Comparison of ENCODE assay signal across 21 cellular contexts in genomic region chr10:89280501-89280900, GRCh38.
"Had no signal": no experiment of that assay in that cellular context is flagged by ENCODE, and none has a peak within 500 bp of the region (broad histone marks: within the 10 kb centered on the region; RNA-seq: fewer than 3 reads in every experiment).

No MANE protein-coding gene starts in this region.

- H3K27ac ChIP-seq: colonic mucosa, parathyroid adenoma, SJSA1 had no signal

- H3K4me3 Mint-ChIP-seq: activated naive CD4-positive, alpha-beta T cell treated with anti-CD3 and anti-CD28 coated beads for 36 hours; activated naive CD8-positive, alpha-beta T cell treated with anti-CD3 and anti-CD28 coated beads, Interleukin-2, amount 50 U/mL, for 24 hours; activated T-helper 17 cell treated with anti-CD3 and anti-CD28 coated beads, Interleukin-2, amount 50 U/mL, for 72 hours; naive B cell had no signal

- H3K27me3 ChIP-seq: colonic mucosa, esophagus squamous epithelium, heart left ventricle, SJSA1 had no signal

- H3K27ac Mint-ChIP-seq: activated naive CD4-positive, alpha-beta T cell treated with anti-CD3 and anti-CD28 coated beads for 36 hours; activated naive CD8-positive, alpha-beta T cell treated with anti-CD3 and anti-CD28 coated beads, Interleukin-2, amount 50 U/mL, for 24 hours; activated T-helper 17 cell treated with anti-CD3 and anti-CD28 coated beads, Interleukin-2, amount 50 U/mL, for 72 hours had no signal

- H3K4me1 Mint-ChIP-seq: activated naive CD8-positive, alpha-beta T cell treated with anti-CD3 and anti-CD28 coated beads, Interleukin-2, amount 50 U/mL, for 24 hours; activated T-helper 17 cell treated with anti-CD3 and anti-CD28 coated beads, Interleukin-2, amount 50 U/mL, for 72 hours had no signal

- H3K9ac ChIP-seq: parathyroid adenoma had no signal

- FAIRE-seq: endothelial cell of umbilical vein had no signal

- DNase-seq: activated CD4-positive, alpha-beta T cell treated with anti-CD3 and anti-CD28 coated beads, Interleukin-2, amount 50 U/mL, for 1 hour; activated naive CD4-positive, alpha-beta T cell treated with anti-CD3 and anti-CD28 coated beads for 36 hours; activated naive CD8-positive, alpha-beta T cell treated with anti-CD3 and anti-CD28 coated beads, Interleukin-2, amount 50 U/mL, for 24 hours; activated T-cell treated with anti-CD3 and anti-CD28 coated beads for 4 hours; aorta; colonic mucosa; effector CD4-positive, alpha-beta T cell; esophagus squamous epithelium; foreskin melanocyte; heart left ventricle; left colon; naive B cell; retina; stimulated activated CD4-positive, alpha-beta T cell treated with anti-CD3 and anti-CD28 coated beads, Interleukin-4, amount 100 ng/mL, for 1 hour; stimulated activated naive CD4-positive, alpha-beta T cell; trophoblast cell had no signal

- ATAC-seq: activated CD4-positive, CD25-positive, alpha-beta regulatory T cell treated with anti-CD3 and anti-CD28 coated beads, Interleukin-2, amount 50 U/mL, for 24 hours; activated naive CD8-positive, alpha-beta T cell treated with anti-CD3 and anti-CD28 coated beads, Interleukin-2, amount 50 U/mL, for 24 hours; activated T-helper 17 cell treated with anti-CD3 and anti-CD28 coated beads, Interleukin-2, amount 50 U/mL, for 72 hours; heart left ventricle; left colon had no signal

- H3K79me2 ChIP-seq: parathyroid adenoma had no signal

- H3K9me3 ChIP-seq: colonic mucosa, esophagus squamous epithelium, heart left ventricle, SJSA1 had no signal

- H3K9me3 Mint-ChIP-seq: activated naive CD4-positive, alpha-beta T cell treated with anti-CD3 and anti-CD28 coated beads for 36 hours; activated naive CD8-positive, alpha-beta T cell treated with anti-CD3 and anti-CD28 coated beads, Interleukin-2, amount 50 U/mL, for 24 hours; activated T-helper 17 cell treated with anti-CD3 and anti-CD28 coated beads, Interleukin-2, amount 50 U/mL, for 72 hours; naive B cell had no signal

- H2AFZ ChIP-seq: parathyroid adenoma had no signal

- H3K36me3 ChIP-seq: colonic mucosa, esophagus squamous epithelium, heart left ventricle, SJSA1 had no signal

- H3K36me3 Mint-ChIP-seq: naive B cell had no signal

- H3K4me1 ChIP-seq: colonic mucosa had no signal

- H3K4me3 ChIP-seq: colonic mucosa, esophagus squamous epithelium, heart left ventricle, SJSA1 had no signal

- H3K27me3 Mint-ChIP-seq: activated naive CD8-positive, alpha-beta T cell treated with anti-CD3 and anti-CD28 coated beads, Interleukin-2, amount 50 U/mL, for 24 hours; activated T-helper 17 cell treated with anti-CD3 and anti-CD28 coated beads, Interleukin-2, amount 50 U/mL, for 72 hours; naive B cell had no signal
